ENCODE assay signal across 1 cellular context in the genomic region with DNA sequence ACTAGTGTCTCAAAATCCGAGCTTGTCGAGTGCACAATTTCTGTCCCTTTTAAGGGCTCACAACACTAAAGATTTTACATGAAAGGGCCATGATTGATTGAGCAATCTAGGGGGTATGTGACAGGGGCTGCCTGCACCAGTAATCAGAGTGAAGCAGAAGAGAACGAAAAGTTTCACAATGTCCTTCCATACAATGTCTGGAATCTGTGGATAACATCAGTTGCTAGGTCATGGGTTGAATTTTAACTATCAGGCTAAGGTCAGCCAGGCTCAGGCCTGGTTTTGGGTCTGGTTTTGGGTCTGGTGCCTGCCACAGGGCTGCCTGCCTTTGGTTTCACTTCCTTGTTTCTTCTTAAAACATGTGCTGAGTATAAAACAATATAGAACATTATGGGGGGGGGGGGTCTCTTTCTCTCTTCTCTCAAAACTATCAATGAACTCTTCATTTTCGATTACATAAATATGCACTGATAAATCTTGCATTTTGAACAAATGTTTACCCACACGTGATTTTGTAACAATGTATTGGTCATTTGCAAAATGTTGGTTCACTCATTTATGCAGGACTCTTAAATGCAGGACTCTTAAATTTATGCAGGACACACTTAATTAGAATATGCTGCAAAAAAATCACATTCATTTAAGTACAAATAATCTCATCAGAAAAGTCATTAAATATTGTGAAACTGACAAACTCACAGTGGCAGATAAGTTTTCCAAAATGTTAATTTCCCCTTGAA.
TF ChIP-seq lines count a peak whose summit lies in the region.

No MANE protein-coding gene starts in this region.

TF ChIP-seq in GM12878, 131 proteins besides CTCF, POLR2A, EP300 and RAD21 (continued from another document):
- TF ChIP-seq ZNF274 (IDR thresholded peaks at IDR 0.05; ENCODE audit: insufficient read depth, insufficient read length) = no peak
- no peak for TF ChIP-seq SMARCA5 (IDR thresholded peaks at IDR 0.05)
- TF ChIP-seq MEF2B (IDR thresholded peaks at IDR 0.05; ENCODE audit: partially characterized antibody, poor library complexity, severe bottlenecking) = no peak
- TF ChIP-seq, protein P1, sequence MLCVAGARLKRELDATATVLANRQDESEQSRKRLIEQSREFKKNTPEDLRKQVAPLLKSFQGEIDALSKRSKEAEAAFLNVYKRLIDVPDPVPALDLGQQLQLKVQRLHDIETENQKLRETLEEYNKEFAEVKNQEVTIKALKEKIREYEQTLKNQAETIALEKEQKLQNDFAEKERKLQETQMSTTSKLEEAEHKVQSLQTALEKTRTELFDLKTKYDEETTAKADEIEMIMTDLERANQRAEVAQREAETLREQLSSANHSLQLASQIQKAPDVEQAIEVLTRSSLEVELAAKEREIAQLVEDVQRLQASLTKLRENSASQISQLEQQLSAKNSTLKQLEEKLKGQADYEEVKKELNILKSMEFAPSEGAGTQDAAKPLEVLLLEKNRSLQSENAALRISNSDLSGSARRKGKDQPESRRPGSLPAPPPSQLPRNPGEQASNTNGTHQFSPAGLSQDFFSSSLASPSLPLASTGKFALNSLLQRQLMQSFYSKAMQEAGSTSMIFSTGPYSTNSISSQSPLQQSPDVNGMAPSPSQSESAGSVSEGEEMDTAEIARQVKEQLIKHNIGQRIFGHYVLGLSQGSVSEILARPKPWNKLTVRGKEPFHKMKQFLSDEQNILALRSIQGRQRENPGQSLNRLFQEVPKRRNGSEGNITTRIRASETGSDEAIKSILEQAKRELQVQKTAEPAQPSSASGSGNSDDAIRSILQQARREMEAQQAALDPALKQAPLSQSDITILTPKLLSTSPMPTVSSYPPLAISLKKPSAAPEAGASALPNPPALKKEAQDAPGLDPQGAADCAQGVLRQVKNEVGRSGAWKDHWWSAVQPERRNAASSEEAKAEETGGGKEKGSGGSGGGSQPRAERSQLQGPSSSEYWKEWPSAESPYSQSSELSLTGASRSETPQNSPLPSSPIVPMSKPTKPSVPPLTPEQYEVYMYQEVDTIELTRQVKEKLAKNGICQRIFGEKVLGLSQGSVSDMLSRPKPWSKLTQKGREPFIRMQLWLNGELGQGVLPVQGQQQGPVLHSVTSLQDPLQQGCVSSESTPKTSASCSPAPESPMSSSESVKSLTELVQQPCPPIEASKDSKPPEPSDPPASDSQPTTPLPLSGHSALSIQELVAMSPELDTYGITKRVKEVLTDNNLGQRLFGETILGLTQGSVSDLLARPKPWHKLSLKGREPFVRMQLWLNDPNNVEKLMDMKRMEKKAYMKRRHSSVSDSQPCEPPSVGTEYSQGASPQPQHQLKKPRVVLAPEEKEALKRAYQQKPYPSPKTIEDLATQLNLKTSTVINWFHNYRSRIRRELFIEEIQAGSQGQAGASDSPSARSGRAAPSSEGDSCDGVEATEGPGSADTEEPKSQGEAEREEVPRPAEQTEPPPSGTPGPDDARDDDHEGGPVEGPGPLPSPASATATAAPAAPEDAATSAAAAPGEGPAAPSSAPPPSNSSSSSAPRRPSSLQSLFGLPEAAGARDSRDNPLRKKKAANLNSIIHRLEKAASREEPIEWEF (IDR thresholded peaks at IDR 0.05; ENCODE audit: insufficient replicate concordance, low read depth, low read length) = no peak
- peak; percentile 91 for TF ChIP-seq SPI1 (IDR thresholded peaks at IDR 0.05; ENCODE audit: borderline replicate concordance, insufficient read depth, low read depth, low read length)
- TF ChIP-seq, protein P2, sequence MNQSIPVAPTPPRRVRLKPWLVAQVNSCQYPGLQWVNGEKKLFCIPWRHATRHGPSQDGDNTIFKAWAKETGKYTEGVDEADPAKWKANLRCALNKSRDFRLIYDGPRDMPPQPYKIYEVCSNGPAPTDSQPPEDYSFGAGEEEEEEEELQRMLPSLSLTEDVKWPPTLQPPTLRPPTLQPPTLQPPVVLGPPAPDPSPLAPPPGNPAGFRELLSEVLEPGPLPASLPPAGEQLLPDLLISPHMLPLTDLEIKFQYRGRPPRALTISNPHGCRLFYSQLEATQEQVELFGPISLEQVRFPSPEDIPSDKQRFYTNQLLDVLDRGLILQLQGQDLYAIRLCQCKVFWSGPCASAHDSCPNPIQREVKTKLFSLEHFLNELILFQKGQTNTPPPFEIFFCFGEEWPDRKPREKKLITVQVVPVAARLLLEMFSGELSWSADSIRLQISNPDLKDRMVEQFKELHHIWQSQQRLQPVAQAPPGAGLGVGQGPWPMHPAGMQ (IDR thresholded peaks at IDR 0.05; ENCODE audit: borderline replicate concordance) = no peak
- TF ChIP-seq, protein P3, sequence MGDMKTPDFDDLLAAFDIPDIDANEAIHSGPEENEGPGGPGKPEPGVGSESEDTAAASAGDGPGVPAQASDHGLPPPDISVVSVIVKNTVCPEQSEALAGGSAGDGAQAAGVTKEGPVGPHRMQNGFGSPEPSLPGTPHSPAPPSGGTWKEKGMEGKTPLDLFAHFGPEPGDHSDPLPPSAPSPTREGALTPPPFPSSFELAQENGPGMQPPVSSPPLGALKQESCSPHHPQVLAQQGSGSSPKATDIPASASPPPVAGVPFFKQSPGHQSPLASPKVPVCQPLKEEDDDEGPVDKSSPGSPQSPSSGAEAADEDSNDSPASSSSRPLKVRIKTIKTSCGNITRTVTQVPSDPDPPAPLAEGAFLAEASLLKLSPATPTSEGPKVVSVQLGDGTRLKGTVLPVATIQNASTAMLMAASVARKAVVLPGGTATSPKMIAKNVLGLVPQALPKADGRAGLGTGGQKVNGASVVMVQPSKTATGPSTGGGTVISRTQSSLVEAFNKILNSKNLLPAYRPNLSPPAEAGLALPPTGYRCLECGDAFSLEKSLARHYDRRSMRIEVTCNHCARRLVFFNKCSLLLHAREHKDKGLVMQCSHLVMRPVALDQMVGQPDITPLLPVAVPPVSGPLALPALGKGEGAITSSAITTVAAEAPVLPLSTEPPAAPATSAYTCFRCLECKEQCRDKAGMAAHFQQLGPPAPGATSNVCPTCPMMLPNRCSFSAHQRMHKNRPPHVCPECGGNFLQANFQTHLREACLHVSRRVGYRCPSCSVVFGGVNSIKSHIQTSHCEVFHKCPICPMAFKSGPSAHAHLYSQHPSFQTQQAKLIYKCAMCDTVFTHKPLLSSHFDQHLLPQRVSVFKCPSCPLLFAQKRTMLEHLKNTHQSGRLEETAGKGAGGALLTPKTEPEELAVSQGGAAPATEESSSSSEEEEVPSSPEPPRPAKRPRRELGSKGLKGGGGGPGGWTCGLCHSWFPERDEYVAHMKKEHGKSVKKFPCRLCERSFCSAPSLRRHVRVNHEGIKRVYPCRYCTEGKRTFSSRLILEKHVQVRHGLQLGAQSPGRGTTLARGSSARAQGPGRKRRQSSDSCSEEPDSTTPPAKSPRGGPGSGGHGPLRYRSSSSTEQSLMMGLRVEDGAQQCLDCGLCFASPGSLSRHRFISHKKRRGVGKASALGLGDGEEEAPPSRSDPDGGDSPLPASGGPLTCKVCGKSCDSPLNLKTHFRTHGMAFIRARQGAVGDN (IDR thresholded peaks at IDR 0.05) = no peak
- no peak for TF ChIP-seq FOS (IDR thresholded peaks at IDR 0.05; ENCODE audit: borderline replicate concordance, extremely low read depth, insufficient read length)
- TF ChIP-seq ZNF217 (IDR thresholded peaks at IDR 0.05) = no peak
- TF ChIP-seq ZNF384 (IDR thresholded peaks at IDR 0.05; ENCODE audit: borderline replicate concordance, low read depth, low read length) = no peak
- 0 out of 2 replicates have a peak, but pooled peaks have one; percentile 14 for TF ChIP-seq IKZF1 (conservative IDR thresholded peaks at IDR 0.05)
- TF ChIP-seq, protein P4, sequence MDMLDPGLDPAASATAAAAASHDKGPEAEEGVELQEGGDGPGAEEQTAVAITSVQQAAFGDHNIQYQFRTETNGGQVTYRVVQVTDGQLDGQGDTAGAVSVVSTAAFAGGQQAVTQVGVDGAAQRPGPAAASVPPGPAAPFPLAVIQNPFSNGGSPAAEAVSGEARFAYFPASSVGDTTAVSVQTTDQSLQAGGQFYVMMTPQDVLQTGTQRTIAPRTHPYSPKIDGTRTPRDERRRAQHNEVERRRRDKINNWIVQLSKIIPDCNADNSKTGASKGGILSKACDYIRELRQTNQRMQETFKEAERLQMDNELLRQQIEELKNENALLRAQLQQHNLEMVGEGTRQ (IDR thresholded peaks at IDR 0.05; ENCODE audit: borderline replicate concordance, low read depth, low read length) = no peak
- TF ChIP-seq SIN3A (IDR thresholded peaks at IDR 0.05; ENCODE audit: low read depth, low read length) = no peak
- TF ChIP-seq CHD2 (IDR thresholded peaks at IDR 0.05; ENCODE audit: borderline replicate concordance, low read depth, low read length) = no peak
- TF ChIP-seq MTA2 (IDR thresholded peaks at IDR 0.05; ENCODE audit: low read depth) = peak; percentile 17; the same call in 1 of the 2 replicates
- peak; percentile 22 to 54; a peak in 1 of 4 replicates for TF ChIP-seq BHLHE40 (IDR thresholded peaks at IDR 0.05; ENCODE audit: borderline replicate concordance in 1 of 2, low read depth in 2 of 2, low read length in 1 of 2)
- TF ChIP-seq, protein P5, sequence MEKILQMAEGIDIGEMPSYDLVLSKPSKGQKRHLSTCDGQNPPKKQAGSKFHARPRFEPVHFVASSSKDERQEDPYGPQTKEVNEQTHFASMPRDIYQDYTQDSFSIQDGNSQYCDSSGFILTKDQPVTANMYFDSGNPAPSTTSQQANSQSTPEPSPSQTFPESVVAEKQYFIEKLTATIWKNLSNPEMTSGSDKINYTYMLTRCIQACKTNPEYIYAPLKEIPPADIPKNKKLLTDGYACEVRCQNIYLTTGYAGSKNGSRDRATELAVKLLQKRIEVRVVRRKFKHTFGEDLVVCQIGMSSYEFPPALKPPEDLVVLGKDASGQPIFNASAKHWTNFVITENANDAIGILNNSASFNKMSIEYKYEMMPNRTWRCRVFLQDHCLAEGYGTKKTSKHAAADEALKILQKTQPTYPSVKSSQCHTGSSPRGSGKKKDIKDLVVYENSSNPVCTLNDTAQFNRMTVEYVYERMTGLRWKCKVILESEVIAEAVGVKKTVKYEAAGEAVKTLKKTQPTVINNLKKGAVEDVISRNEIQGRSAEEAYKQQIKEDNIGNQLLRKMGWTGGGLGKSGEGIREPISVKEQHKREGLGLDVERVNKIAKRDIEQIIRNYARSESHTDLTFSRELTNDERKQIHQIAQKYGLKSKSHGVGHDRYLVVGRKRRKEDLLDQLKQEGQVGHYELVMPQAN (conservative IDR thresholded peaks at IDR 0.05) = no peak
- TF ChIP-seq RUNX3 (IDR thresholded peaks at IDR 0.05; ENCODE audit: low read length) = peak; percentile 20; the same call in 1 of the 2 replicates
- TF ChIP-seq, protein P6, sequence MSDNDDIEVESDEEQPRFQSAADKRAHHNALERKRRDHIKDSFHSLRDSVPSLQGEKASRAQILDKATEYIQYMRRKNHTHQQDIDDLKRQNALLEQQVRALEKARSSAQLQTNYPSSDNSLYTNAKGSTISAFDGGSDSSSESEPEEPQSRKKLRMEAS (IDR thresholded peaks at IDR 0.05; ENCODE audit: low read depth, low read length) = no peak
- TF ChIP-seq KLF5 (IDR thresholded peaks at IDR 0.05; ENCODE audit: partially characterized antibody) = no peak
